Comparison of ENCODE assay signal across 9 cellular contexts in the genomic region with DNA sequence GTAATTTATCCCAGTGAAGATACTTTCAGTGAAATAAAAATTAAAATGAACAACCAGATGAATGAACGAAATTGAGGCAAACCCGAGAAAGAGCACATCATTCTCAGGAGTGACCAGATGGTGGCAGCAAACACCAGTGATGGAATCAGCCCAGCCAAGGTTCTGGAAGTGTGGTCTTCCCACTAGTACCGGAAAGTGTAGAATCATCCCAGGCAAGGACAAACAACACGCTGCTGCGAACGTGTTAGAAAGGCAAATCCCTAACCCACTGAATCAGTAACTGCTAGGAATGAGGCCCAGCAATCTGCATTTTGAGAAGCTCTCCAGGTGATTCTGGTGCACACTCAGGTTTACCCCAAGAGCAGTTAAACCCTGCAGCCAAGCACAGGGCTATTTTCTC. TPM values are rescaled to one million over a fixed set of nuclear protein-coding genes. Genes with fewer than 3 reads are reported as not detected.
DNase-seq lines count a peak whose midpoint lies in the region; ATAC-seq and TF ChIP-seq lines count a peak whose summit lies in the region.
"Had no signal": no experiment of that assay in that cellular context is flagged by ENCODE, and none has a peak within 500 bp of the region (broad histone marks: within the 10 kb centered on the region; RNA-seq: fewer than 3 reads in every experiment).

No MANE protein-coding gene starts in this region.

- H3K36me3 Mint-ChIP-seq in activated CD4-positive, alpha-beta T cell treated with anti-CD3 and anti-CD28 coated beads, Interleukin-2, amount 10 ng/mL, durations not matched to agents 24 days and 14 days (ENCODE audit: low read depth): no peaks in the 10 kb centered on the region
- H3K36me3 Mint-ChIP-seq: activated naive CD8-positive, alpha-beta T cell treated with anti-CD3 and anti-CD28 coated beads, Interleukin-2, amount 10 ng/mL, durations not matched to agents 7 days and 5 days had no signal

- intact Hi-C loops in activated CD4-positive, alpha-beta T cell treated with anti-CD3 and anti-CD28 coated beads, Interleukin-2, amount 10 ng/mL, durations not matched to agents 24 days and 14 days (cut with micrococcal nuclease): no loop called here

- peak; percentile 77 for DNase-seq in activated CD4-positive, alpha-beta T cell treated with anti-CD3 and anti-CD28 coated beads, Interleukin-2, amount 10 ng/mL, durations not matched to agents 24 days and 14 days
- DNase-seq in activated CD4-positive, alpha-beta T cell treated with anti-CD3 and anti-CD28 coated beads for 1 hour: no peak
- DNase-seq in KBM-7 (peak; percentile 57), RWPE2 (ENCODE audit: low spot score) (no peak), erythroblast (lab: John Stamatoyannopoulos, UW) (peak; percentile 17 to 67), mucosa of gallbladder (ENCODE audit: low spot score) (peak; percentile 31)
- DNase-seq in activated CD4-positive, CD25-positive, alpha-beta regulatory T cell treated with anti-CD3 and anti-CD28 coated beads, Interleukin-2, amount 50 U/mL, for 72 hours: no peak
- DNase-seq: activated naive CD8-positive, alpha-beta T cell treated with anti-CD3 and anti-CD28 coated beads, Interleukin-2, amount 10 ng/mL, durations not matched to agents 7 days and 5 days had no signal

- H3K4me3 Mint-ChIP-seq in activated CD4-positive, alpha-beta T cell treated with anti-CD3 and anti-CD28 coated beads, Interleukin-2, amount 10 ng/mL, durations not matched to agents 24 days and 14 days: no peak overlapping the region
- H3K4me3 Mint-ChIP-seq: activated naive CD8-positive, alpha-beta T cell treated with anti-CD3 and anti-CD28 coated beads, Interleukin-2, amount 10 ng/mL, durations not matched to agents 7 days and 5 days had no signal

- no peaks in the 10 kb centered on the region for H3K4me1 ChIP-seq in RWPE2 (ENCODE audit: insufficient read depth, poor library complexity, severe bottlenecking)

- no peaks in the 10 kb centered on the region for H3K27me3 ChIP-seq in RWPE2 (ENCODE audit: insufficient read depth, poor library complexity, severe bottlenecking)

- H3K9me3 ChIP-seq in RWPE2 (ENCODE audit: severe bottlenecking): no peaks in the 10 kb centered on the region

- H3K4me1 Mint-ChIP-seq in activated CD4-positive, alpha-beta T cell treated with anti-CD3 and anti-CD28 coated beads, Interleukin-2, amount 10 ng/mL, durations not matched to agents 24 days and 14 days: peaks cover 6% of the 10 kb centered on the region

- ATAC-seq in RWPE2 (ENCODE audit: low read depth) (peak; percentile 62; the same call in 2 of the 3 replicates), GM21619 (IDR thresholded peaks at IDR 0.05; ENCODE audit: unreplicated experiment) (no peak)

- peak overlapping the region; percentile 22 for H3K27ac ChIP-seq in RWPE2 (ENCODE audit: poor library complexity, severe bottlenecking)

- H3K36me3 ChIP-seq in RWPE2 (ENCODE audit: low read depth): no peaks in the 10 kb centered on the region

- H3K4me3 ChIP-seq in RWPE2 (ENCODE audit: severe bottlenecking): no peak overlapping the region

- H3K27me3 Mint-ChIP-seq in activated CD4-positive, alpha-beta T cell treated with anti-CD3 and anti-CD28 coated beads, Interleukin-2, amount 10 ng/mL, durations not matched to agents 24 days and 14 days: peaks cover 2% of the 10 kb centered on the region

- H3K9me3 Mint-ChIP-seq in activated CD4-positive, alpha-beta T cell treated with anti-CD3 and anti-CD28 coated beads, Interleukin-2, amount 10 ng/mL, durations not matched to agents 24 days and 14 days: no peaks in the 10 kb centered on the region
- H3K9me3 Mint-ChIP-seq: activated naive CD8-positive, alpha-beta T cell treated with anti-CD3 and anti-CD28 coated beads, Interleukin-2, amount 10 ng/mL, durations not matched to agents 7 days and 5 days had no signal

- TF ChIP-seq CTCF in RWPE2 (IDR thresholded peaks at IDR 0.05; ENCODE audit: poor library complexity, severe bottlenecking): peak; percentile 93

- H3K27ac Mint-ChIP-seq in activated CD4-positive, alpha-beta T cell treated with anti-CD3 and anti-CD28 coated beads, Interleukin-2, amount 10 ng/mL, durations not matched to agents 24 days and 14 days: no peak overlapping the region
- H3K27ac Mint-ChIP-seq: activated naive CD8-positive, alpha-beta T cell treated with anti-CD3 and anti-CD28 coated beads, Interleukin-2, amount 10 ng/mL, durations not matched to agents 7 days and 5 days had no signal

- in situ Hi-C loops in KBM-7 (cut with MboI; ENCODE audit: low pct_unique_long_range_greater_than_20kb, low sequenced_read_pairs): no loop called here

- no peak for TF ChIP-seq POLR2A in erythroblast (IDR thresholded peaks at IDR 0.05; ENCODE audit: low read length)

RNA-seq across cellular contexts. Expression of a gene that starts 15.5 kb away (rescaled TPM):
- total RNA-seq in activated CD4-positive, alpha-beta T cell treated with anti-CD3 and anti-CD28 coated beads, Interleukin-2, amount 10 ng/mL, durations not matched to agents 24 days and 14 days: not detected in 2 replicates
- total RNA-seq in mucosa of gallbladder: 0.20 TPM
- total RNA-seq: activated naive CD8-positive, alpha-beta T cell treated with anti-CD3 and anti-CD28 coated beads, Interleukin-2, amount 10 ng/mL, durations not matched to agents 7 days and 5 days had no signal

RNA-seq across cellular contexts. Expression of a gene that starts 19.2 kb away (rescaled TPM):
- 0.24 TPM in 1 of 2 replicates, not detected in the other for total RNA-seq in activated CD4-positive, alpha-beta T cell treated with anti-CD3 and anti-CD28 coated beads, Interleukin-2, amount 10 ng/mL, durations not matched to agents 24 days and 14 days
- total RNA-seq in mucosa of gallbladder: 0.86 TPM
- total RNA-seq: activated naive CD8-positive, alpha-beta T cell treated with anti-CD3 and anti-CD28 coated beads, Interleukin-2, amount 10 ng/mL, durations not matched to agents 7 days and 5 days had no signal

RNA-seq across cellular contexts. Expression of a gene that starts 55.7 kb away (rescaled TPM):
- 13.8 and 14.5 TPM in 2 replicates for total RNA-seq in activated CD4-positive, alpha-beta T cell treated with anti-CD3 and anti-CD28 coated beads, Interleukin-2, amount 10 ng/mL, durations not matched to agents 24 days and 14 days
- total RNA-seq in mucosa of gallbladder: 31.0 TPM

Comparison
In these comparisons a context has a peak if more than half of its experiments do, and no peak if none do; other contexts are left out.
1. DNase-seq: peak in activated CD4-positive, alpha-beta T cell treated with anti-CD3 and anti-CD28 coated beads, Interleukin-2, amount 10 ng/mL, durations not matched to agents 24 days and 14 days (single experiment), KBM-7 (single experiment), erythroblast (2 of 2) and mucosa of gallbladder (single experiment); none in activated CD4-positive, alpha-beta T cell treated with anti-CD3 and anti-CD28 coated beads for 1 hour (single experiment), RWPE2 (single experiment) and activated CD4-positive, CD25-positive, alpha-beta regulatory T cell treated with anti-CD3 and anti-CD28 coated beads, Interleukin-2, amount 50 U/mL, for 72 hours (single experiment).